8 cellular contexts compared by ENCODE assay signal in the genomic region with DNA sequence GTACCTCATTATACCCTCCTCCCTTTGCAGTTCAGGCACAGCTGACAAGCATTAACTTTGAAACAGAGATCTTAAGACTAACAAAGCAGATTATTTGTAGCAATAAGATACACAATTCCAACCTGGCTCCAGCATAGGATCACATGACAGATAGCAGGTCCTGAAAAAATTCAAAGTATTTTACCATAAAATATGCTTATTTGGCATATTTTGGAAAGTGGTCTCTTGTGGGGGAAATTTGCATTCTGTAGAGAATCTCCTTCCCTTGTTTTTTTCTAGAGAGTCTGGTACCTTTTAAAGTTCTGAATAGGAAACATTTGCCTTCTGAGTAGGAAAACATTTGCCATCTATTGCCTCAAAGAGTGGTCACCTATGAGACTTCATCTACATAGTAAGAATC.
"Had no signal": no experiment of that assay in that cellular context is flagged by ENCODE, and none has a peak within 500 bp of the region (broad histone marks: within the 10 kb centered on the region; RNA-seq: fewer than 3 reads in every experiment).

No MANE protein-coding gene starts in this region.

- FAIRE-seq: H54, HTR-8/SVneo had no signal

- DNase-seq: GM23248, GOT3, H9, HCEC 1CT, KBM-7 had no signal

- H3K4me3 ChIP-seq: GM23248 had no signal

- H3K4me2 ChIP-seq: KMS-11 had no signal

- H3K27ac ChIP-seq: GM23248, KMS-11 had no signal

- H3K9ac ChIP-seq: GM23248, KMS-11 had no signal

- H2AFZ ChIP-seq: GM23248 had no signal
